In the genomic region with DNA sequence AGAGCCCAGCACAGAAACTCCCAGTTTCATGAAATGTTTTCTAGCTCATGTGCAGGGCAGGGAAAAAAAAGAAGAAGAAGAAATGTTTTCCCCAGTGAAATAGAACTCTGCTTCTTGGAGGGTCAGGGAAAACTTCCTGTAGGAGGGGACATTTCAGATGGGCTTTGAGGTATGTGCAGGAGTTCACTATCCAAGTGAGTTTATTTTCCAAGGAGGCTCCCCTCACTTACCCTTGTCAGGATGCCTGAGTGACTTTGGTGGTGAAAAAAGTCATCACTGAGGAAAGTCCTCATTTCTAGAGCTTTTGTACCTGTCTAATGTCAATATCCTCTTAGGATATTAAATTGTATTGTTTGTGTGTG, we compare ENCODE assay signal across 13 cellular contexts. TPM values are rescaled to one million over a fixed set of nuclear protein-coding genes. Genes with fewer than 3 reads are reported as not detected.
DNase-seq lines count a peak whose midpoint lies in the region; ATAC-seq, FAIRE-seq and TF ChIP-seq lines count a peak whose summit lies in the region.
"Had no signal": no experiment of that assay in that cellular context is flagged by ENCODE, and none has a peak within 500 bp of the region (broad histone marks: within the 10 kb centered on the region; RNA-seq: fewer than 3 reads in every experiment).

No MANE protein-coding gene starts in this region.

- no peak for TF ChIP-seq EP300 in HepG2 (IDR thresholded peaks at IDR 0.05; ENCODE audit: low read depth in 2 of 2, low read length in 2 of 2)
- no peak for TF ChIP-seq EP300 in HepG2 (CRISPR knock-in tag; IDR thresholded peaks at IDR 0.05; ENCODE audit: borderline replicate concordance)

- no peak for TF ChIP-seq POLR2A in HepG2 (IDR thresholded peaks at IDR 0.05; ENCODE audit: insufficient read depth in 1 of 2, low read depth in 2 of 2, low read length in 2 of 2)

- POLR2A ChIA-PET in HepG2 (lab: Yijun Ruan, JAX), result interaction anchor here (0.6 to 8.0 kb wide), 24 partner anchors 9 to 1199 kb away, joined by 3 to 278 read pairs (median 5); a partner anchor contains a TSS

- peaks cover 39% of the 10 kb centered on the region for H4K20me1 ChIP-seq in HepG2 (ENCODE audit: insufficient read depth, low read length)

- peaks cover 27% of the 10 kb centered on the region for H3K79me2 ChIP-seq in HepG2 (ENCODE audit: insufficient read depth, low read length)

- intact Hi-C loops in HepG2 (cut with micrococcal nuclease; ENCODE audit: unreplicated experiment), result loop anchor here (2.0 kb wide), 1 partner anchor 16 kb away; a partner anchor contains a TSS
- intact Hi-C loops in sciatic nerve (cut with DNase I), result no loop called here

- ATAC-seq in HepG2 (no peak), HG03378 (IDR thresholded peaks at IDR 0.05; ENCODE audit: unreplicated experiment) (no peak), sciatic nerve (no peak)
- ATAC-seq: activated CD8-positive, alpha-beta T cell treated with anti-CD3 and anti-CD28 coated beads, Interleukin-2, amount 10 ng/mL, durations not matched to agents 7 days and 5 days had no signal

- peak overlapping the region; percentile 64 for H3K4me2 ChIP-seq in HepG2 (ENCODE audit: low read depth, low read length)
- H3K4me2 ChIP-seq: smooth muscle cell had no signal

- BruUV-seq in HepG2 (replicated peaks; lab: Mats Ljungman, UMichigan), result no TSS peak

- no peak for DNase-seq in HL-60 (ENCODE audit: low read depth in 1 of 2, low spot score in 1 of 2)
- DNase-seq in adipocyte (ENCODE audit: low read depth), result no peak
- no peak for DNase-seq in HepG2 (ENCODE audit: low spot score)
- no peak for DNase-seq in amygdala (lab: John Stamatoyannopoulos, UW)
- DNase-seq in sciatic nerve (ENCODE audit: low spot score), result no peak
- DNase-seq: activated CD8-positive, alpha-beta T cell treated with anti-CD3 and anti-CD28 coated beads, Interleukin-2, amount 10 ng/mL, durations not matched to agents 7 days and 5 days; central memory CD4-positive, alpha-beta T cell; effector memory CD8-positive, alpha-beta T cell had no signal

- peaks cover 41% of the 10 kb centered on the region for H3K4me1 ChIP-seq in adipocyte (ENCODE audit: control insufficient read depth, insufficient read depth, low read length)
- H3K4me1 ChIP-seq in HepG2 (ENCODE audit: insufficient read depth, low read length), result peaks cover 80% of the 10 kb centered on the region
- no peaks in the 10 kb centered on the region for H3K4me1 ChIP-seq in thymus (ENCODE audit: control insufficient read depth, insufficient read depth, low read length)

- H3K27ac ChIP-seq in HL-60 (replicated peaks), result peak overlapping the region; percentile 37; the same call in 1 of the 2 replicates
- peak overlapping the region; percentile 90 for H3K27ac ChIP-seq in HepG2 (ENCODE audit: extremely low read length, insufficient read depth, low read length)
- H3K27ac ChIP-seq in thymus (ENCODE audit: low read depth), result peak overlapping the region; percentile 52
- H3K27ac ChIP-seq: thoracic aorta had no signal

- CTCF ChIA-PET in HepG2 (lab: Yijun Ruan, JAX; ENCODE audit: low intra/inter-chr PET ratio, low total read pairs), result interaction anchor here (0.6 kb wide), 1 partner anchor 236 kb away, joined by 5 read pairs; no protein-coding TSS in a partner anchor

- no peak for TF ChIP-seq CTCF in HL-60 (IDR thresholded peaks at IDR 0.05; ENCODE audit: insufficient read depth, low read length)
- no peak for TF ChIP-seq CTCF in HepG2 (CRISPR knock-in tag; IDR thresholded peaks at IDR 0.05)

- H3K36me3 ChIP-seq in adipocyte (ENCODE audit: control insufficient read depth, insufficient read depth, low read length, severe bottlenecking) (peaks cover 19% of the 10 kb centered on the region), HepG2 (replicated peaks in 1 of 2; ENCODE audit: control insufficient read depth in 1 of 2, insufficient read depth in 2 of 2, low read length in 2 of 2) (peaks cover 18 to 24% of the 10 kb centered on the region in 2 experiments), thymus (ENCODE audit: control insufficient read depth, insufficient read depth) (no peaks in the 10 kb centered on the region)
- H3K36me3 ChIP-seq: thoracic aorta had no signal

- no peak for FAIRE-seq in HepG2 (lab: Jason Lieb, UNC)

- H3K9me3 ChIP-seq in adipocyte (ENCODE audit: control insufficient read depth, low read length), result no peaks in the 10 kb centered on the region
- H3K9me3 ChIP-seq in HepG2 (ENCODE audit: low read length), result no peaks in the 10 kb centered on the region
- no peaks in the 10 kb centered on the region for H3K9me3 ChIP-seq in thymus (ENCODE audit: control insufficient read depth)
- H3K9me3 ChIP-seq: thoracic aorta had no signal

- no peak for TF ChIP-seq RAD21 in HepG2 (CRISPR knock-in tag; IDR thresholded peaks at IDR 0.05)

- H3K27me3 ChIP-seq in HL-60 (ENCODE audit: insufficient read depth, poor library complexity, severe bottlenecking) (no peaks in the 10 kb centered on the region), adipocyte (replicated peaks; ENCODE audit: control insufficient read depth, insufficient read depth, low read length) (no peaks in the 10 kb centered on the region), HepG2 (ENCODE audit: control insufficient read depth in 1 of 2, insufficient read depth in 2 of 2, low read length in 2 of 2) (peaks cover 0 to 7% of the 10 kb centered on the region in 2 experiments; a peak in 1 of 5 replicates), thymus (ENCODE audit: control insufficient read depth, insufficient read depth) (no peaks in the 10 kb centered on the region)

- H3K4me3 ChIP-seq in HL-60 (replicated peaks; ENCODE audit: insufficient read depth, low read length), result no peak overlapping the region
- peak overlapping the region; percentile 9 for H3K4me3 ChIP-seq in adipocyte (ENCODE audit: low read length)
- peak overlapping the region in 2 of 3 experiments; percentile 9 to 89; a peak in 3 of 6 replicates for H3K4me3 ChIP-seq in HepG2 (replicated peaks in 1 of 3; ENCODE audit: insufficient read depth in 1 of 3, low read depth in 2 of 3, low read length in 3 of 3)
- no peak overlapping the region for H3K4me3 ChIP-seq in thymus (ENCODE audit: low read length)
- H3K4me3 ChIP-seq: smooth muscle cell, thoracic aorta had no signal

- H3K9ac ChIP-seq in adipocyte (ENCODE audit: low read length) (peak overlapping the region; percentile 46), HepG2 (ENCODE audit: insufficient read depth, low read depth, low read length) (peak overlapping the region; percentile 64)

- in situ Hi-C loops in HepG2 (cut with HindIII; ENCODE audit: extremely low pct_ligation_motif_present, low pct_unique_long_range_greater_than_20kb), result no loop called here

- no peak overlapping the region for H2AFZ ChIP-seq in HepG2 (ENCODE audit: low read length)

RNA-seq across cellular contexts. Expression of a gene that starts 0.6 kb away (rescaled TPM):
- 700 and 1,455 TPM in 2 replicates for total RNA-seq in HepG2 (2016; rRNA removed; fragmentation: Illumina TruSeq; extraction: Trizol)
- 160 and 192 TPM in 2 replicates for total RNA-seq in HepG2 (2016; cell fraction: cytosol; rRNA removed; fragmentation: Illumina TruSeq; extraction: Trizol; ENCODE audit: low read depth)
- total RNA-seq in HepG2 (2016; cell fraction: insoluble cytoplasmic fraction; rRNA removed; fragmentation: Illumina TruSeq; extraction: Trizol), result 643 and 1,412 TPM in 2 replicates
- total RNA-seq in HepG2 (2016; cell fraction: membrane; rRNA removed; fragmentation: Illumina TruSeq; extraction: Trizol), result 268 and 291 TPM in 2 replicates
- 1,410 and 1,846 TPM in 2 replicates for total RNA-seq in HepG2 (2016; cell fraction: nucleus; rRNA removed; fragmentation: Illumina TruSeq; extraction: Trizol)
- polyA plus RNA-seq in HepG2 (2011; rRNA removed), result 6,272 and 9,798 TPM in 2 replicates
- polyA plus RNA-seq in HepG2 (2011; cell fraction: cytosol; rRNA removed), result 4,601 and 7,618 TPM in 2 replicates
- 6,023 and 6,891 TPM in 2 replicates for polyA plus RNA-seq in HepG2 (2011; cell fraction: nucleus; rRNA removed)
- polyA plus RNA-seq in HepG2 (2012), result 3,859 and 6,494 TPM in 2 replicates
- polyA plus RNA-seq in HepG2 (2016; cell fraction: cytosol; fragmentation: Illumina TruSeq; extraction: Trizol; ENCODE audit: low read depth), result 195 and 210 TPM in 2 replicates
- 903 and 1,023 TPM in 2 replicates for polyA plus RNA-seq in HepG2 (2016; cell fraction: insoluble cytoplasmic fraction; fragmentation: Illumina TruSeq; extraction: Trizol; ENCODE audit: low read depth)
- polyA plus RNA-seq in HepG2 (2016; cell fraction: membrane; fragmentation: Illumina TruSeq; extraction: Trizol; ENCODE audit: low read depth), result 286 and 340 TPM in 2 replicates
- polyA plus RNA-seq in HepG2 (2016; cell fraction: nucleus; fragmentation: Illumina TruSeq; extraction: Trizol; ENCODE audit: insufficient read depth, low read depth), result 3,631 and 3,793 TPM in 2 replicates
- polyA minus RNA-seq in HepG2 (2011; rRNA and poly(A)+ RNA removed; ENCODE audit: low replicate concordance), result 785 and 9,683 TPM in 2 replicates
- 2,000 and 4,520 TPM in 2 replicates for polyA minus RNA-seq in HepG2 (2011; cell fraction: cytosol; rRNA and poly(A)+ RNA removed)
- 1,680 and 2,385 TPM in 2 replicates for polyA minus RNA-seq in HepG2 (2011; cell fraction: nucleus; rRNA and poly(A)+ RNA removed)
- polyA plus RNA-seq in thymus, result 311 TPM
- total RNA-seq in sciatic nerve, result 971 TPM

RNA-seq across cellular contexts. Expression of a gene that starts 16.3 kb away (rescaled TPM):
- total RNA-seq in HepG2 (2016; rRNA removed; fragmentation: Illumina TruSeq; extraction: Trizol), result 24.1 and 36.4 TPM in 2 replicates
- total RNA-seq in HepG2 (2016; cell fraction: cytosol; rRNA removed; fragmentation: Illumina TruSeq; extraction: Trizol; ENCODE audit: low read depth), result 38.0 and 46.7 TPM in 2 replicates
- total RNA-seq in HepG2 (2016; cell fraction: insoluble cytoplasmic fraction; rRNA removed; fragmentation: Illumina TruSeq; extraction: Trizol), result 17.4 and 36.4 TPM in 2 replicates
- 50.7 and 59.0 TPM in 2 replicates for total RNA-seq in HepG2 (2016; cell fraction: membrane; rRNA removed; fragmentation: Illumina TruSeq; extraction: Trizol)
- total RNA-seq in HepG2 (2016; cell fraction: nucleus; rRNA removed; fragmentation: Illumina TruSeq; extraction: Trizol), result 28.9 and 37.5 TPM in 2 replicates
- polyA plus RNA-seq in HepG2 (2011; rRNA removed), result 63.0 and 69.7 TPM in 2 replicates
- 52.1 and 59.5 TPM in 2 replicates for polyA plus RNA-seq in HepG2 (2011; cell fraction: cytosol; rRNA removed)
- polyA plus RNA-seq in HepG2 (2011; cell fraction: nucleus; rRNA removed), result 207 and 243 TPM in 2 replicates
- polyA plus RNA-seq in HepG2 (2012), result 28.8 and 45.1 TPM in 2 replicates
- polyA plus RNA-seq in HepG2 (2016; cell fraction: cytosol; fragmentation: Illumina TruSeq; extraction: Trizol; ENCODE audit: low read depth), result 45.8 and 48.0 TPM in 2 replicates
- polyA plus RNA-seq in HepG2 (2016; cell fraction: insoluble cytoplasmic fraction; fragmentation: Illumina TruSeq; extraction: Trizol; ENCODE audit: low read depth), result 22.1 and 29.5 TPM in 2 replicates
- polyA plus RNA-seq in HepG2 (2016; cell fraction: membrane; fragmentation: Illumina TruSeq; extraction: Trizol; ENCODE audit: low read depth), result 52.9 and 59.3 TPM in 2 replicates
- 87.3 and 93.9 TPM in 2 replicates for polyA plus RNA-seq in HepG2 (2016; cell fraction: nucleus; fragmentation: Illumina TruSeq; extraction: Trizol; ENCODE audit: insufficient read depth, low read depth)
- polyA minus RNA-seq in HepG2 (2011; rRNA and poly(A)+ RNA removed; ENCODE audit: low replicate concordance), result 154 and 189 TPM in 2 replicates
- polyA minus RNA-seq in HepG2 (2011; cell fraction: cytosol; rRNA and poly(A)+ RNA removed), result 18.7 and 18.9 TPM in 2 replicates
- polyA minus RNA-seq in HepG2 (2011; cell fraction: nucleus; rRNA and poly(A)+ RNA removed), result 28.3 and 32.7 TPM in 2 replicates
- polyA plus RNA-seq in thymus, result 106 TPM
- 64.1 TPM for total RNA-seq in sciatic nerve

RNA-seq across cellular contexts. Expression of a gene that starts 18.4 kb away (rescaled TPM):
- total RNA-seq in HepG2 (2016; rRNA removed; fragmentation: Illumina TruSeq; extraction: Trizol) (24.1 and 32.5 TPM in 2 replicates), sciatic nerve (131 TPM)
- total RNA-seq in HepG2 (2016; cell fraction: cytosol; rRNA removed; fragmentation: Illumina TruSeq; extraction: Trizol; ENCODE audit: low read depth), result 14.5 and 17.4 TPM in 2 replicates
- 21.0 and 35.2 TPM in 2 replicates for total RNA-seq in HepG2 (2016; cell fraction: insoluble cytoplasmic fraction; rRNA removed; fragmentation: Illumina TruSeq; extraction: Trizol)
- total RNA-seq in HepG2 (2016; cell fraction: membrane; rRNA removed; fragmentation: Illumina TruSeq; extraction: Trizol), result 24.2 and 24.9 TPM in 2 replicates
- total RNA-seq in HepG2 (2016; cell fraction: nucleus; rRNA removed; fragmentation: Illumina TruSeq; extraction: Trizol), result 15.8 and 19.9 TPM in 2 replicates
- polyA plus RNA-seq in HepG2 (2011; rRNA removed) (33.2 and 39.4 TPM in 2 replicates), thymus (52.2 TPM)
- polyA plus RNA-seq in HepG2 (2011; cell fraction: cytosol; rRNA removed), result 27.2 and 31.9 TPM in 2 replicates
- polyA plus RNA-seq in HepG2 (2011; cell fraction: nucleus; rRNA removed), result 93.2 and 99.5 TPM in 2 replicates
- polyA plus RNA-seq in HepG2 (2012), result 45.5 and 60.4 TPM in 2 replicates
- polyA plus RNA-seq in HepG2 (2016; cell fraction: cytosol; fragmentation: Illumina TruSeq; extraction: Trizol; ENCODE audit: low read depth), result 20.7 and 22.0 TPM in 2 replicates
- 32.6 and 39.0 TPM in 2 replicates for polyA plus RNA-seq in HepG2 (2016; cell fraction: insoluble cytoplasmic fraction; fragmentation: Illumina TruSeq; extraction: Trizol; ENCODE audit: low read depth)
- polyA plus RNA-seq in HepG2 (2016; cell fraction: membrane; fragmentation: Illumina TruSeq; extraction: Trizol; ENCODE audit: low read depth), result 29.2 and 30.7 TPM in 2 replicates
- 79.8 and 91.2 TPM in 2 replicates for polyA plus RNA-seq in HepG2 (2016; cell fraction: nucleus; fragmentation: Illumina TruSeq; extraction: Trizol; ENCODE audit: insufficient read depth, low read depth)
- 17.1 and 24.3 TPM in 2 replicates for polyA minus RNA-seq in HepG2 (2011; rRNA and poly(A)+ RNA removed; ENCODE audit: low replicate concordance)
- 14.9 and 15.0 TPM in 2 replicates for polyA minus RNA-seq in HepG2 (2011; cell fraction: cytosol; rRNA and poly(A)+ RNA removed)
- 19.4 and 20.3 TPM in 2 replicates for polyA minus RNA-seq in HepG2 (2011; cell fraction: nucleus; rRNA and poly(A)+ RNA removed)

RNA-seq across cellular contexts. Expression of a gene that starts 46.1 kb away (rescaled TPM):
- total RNA-seq in HepG2 (2016; rRNA removed; fragmentation: Illumina TruSeq; extraction: Trizol) (0.60 and 1.0 TPM in 2 replicates), sciatic nerve (0.45 TPM)
- 0.61 and 1.1 TPM in 2 replicates for total RNA-seq in HepG2 (2016; cell fraction: cytosol; rRNA removed; fragmentation: Illumina TruSeq; extraction: Trizol; ENCODE audit: low read depth)
- 0.82 and 1.2 TPM in 2 replicates for total RNA-seq in HepG2 (2016; cell fraction: insoluble cytoplasmic fraction; rRNA removed; fragmentation: Illumina TruSeq; extraction: Trizol)
- 1.00 and 1.4 TPM in 2 replicates for total RNA-seq in HepG2 (2016; cell fraction: membrane; rRNA removed; fragmentation: Illumina TruSeq; extraction: Trizol)
- 0.81 and 1.2 TPM in 2 replicates for total RNA-seq in HepG2 (2016; cell fraction: nucleus; rRNA removed; fragmentation: Illumina TruSeq; extraction: Trizol)
- polyA plus RNA-seq in HepG2 (2011; rRNA removed) (1.8 and 2.2 TPM in 2 replicates), thymus (18.8 TPM)
- polyA plus RNA-seq in HepG2 (2011; cell fraction: cytosol; rRNA removed), result 0.97 and 1.7 TPM in 2 replicates
- 2.5 and 3.9 TPM in 2 replicates for polyA plus RNA-seq in HepG2 (2011; cell fraction: nucleus; rRNA removed)
- 1.7 and 1.9 TPM in 2 replicates for polyA plus RNA-seq in HepG2 (2012)
- polyA plus RNA-seq in HepG2 (2016; cell fraction: cytosol; fragmentation: Illumina TruSeq; extraction: Trizol; ENCODE audit: low read depth), result 0.81 and 0.84 TPM in 2 replicates
- 1.0 and 1.5 TPM in 2 replicates for polyA plus RNA-seq in HepG2 (2016; cell fraction: insoluble cytoplasmic fraction; fragmentation: Illumina TruSeq; extraction: Trizol; ENCODE audit: low read depth)
- 0.56 and 0.95 TPM in 2 replicates for polyA plus RNA-seq in HepG2 (2016; cell fraction: membrane; fragmentation: Illumina TruSeq; extraction: Trizol; ENCODE audit: low read depth)
- polyA plus RNA-seq in HepG2 (2016; cell fraction: nucleus; fragmentation: Illumina TruSeq; extraction: Trizol; ENCODE audit: insufficient read depth, low read depth), result 1.2 and 2.2 TPM in 2 replicates
- 2.2 and 18.7 TPM in 2 replicates for polyA minus RNA-seq in HepG2 (2011; rRNA and poly(A)+ RNA removed; ENCODE audit: low replicate concordance)
- 0.70 and 0.89 TPM in 2 replicates for polyA minus RNA-seq in HepG2 (2011; cell fraction: cytosol; rRNA and poly(A)+ RNA removed)
- 2.1 and 2.3 TPM in 2 replicates for polyA minus RNA-seq in HepG2 (2011; cell fraction: nucleus; rRNA and poly(A)+ RNA removed)
- total RNA-seq: H4 had no signal

RNA-seq across cellular contexts. Expression of a gene that starts 51.1 kb away (rescaled TPM):
- 0.17 and 0.49 TPM in 2 replicates for total RNA-seq in HepG2 (2016; rRNA removed; fragmentation: Illumina TruSeq; extraction: Trizol)
- total RNA-seq in HepG2 (2016; cell fraction: cytosol; rRNA removed; fragmentation: Illumina TruSeq; extraction: Trizol; ENCODE audit: low read depth), result 0.09 and 0.10 TPM in 2 replicates
- total RNA-seq in HepG2 (2016; cell fraction: insoluble cytoplasmic fraction; rRNA removed; fragmentation: Illumina TruSeq; extraction: Trizol), result 0.10 and 0.69 TPM in 2 replicates
- total RNA-seq in HepG2 (2016; cell fraction: membrane; rRNA removed; fragmentation: Illumina TruSeq; extraction: Trizol), result 0.10 and 0.15 TPM in 2 replicates
- total RNA-seq in HepG2 (2016; cell fraction: nucleus; rRNA removed; fragmentation: Illumina TruSeq; extraction: Trizol), result 0.88 and 1.2 TPM in 2 replicates
- 9.1 and 10.0 TPM in 2 replicates for polyA plus RNA-seq in HepG2 (2011; rRNA removed)
- polyA plus RNA-seq in HepG2 (2011; cell fraction: cytosol; rRNA removed), result 1.9 and 2.2 TPM in 2 replicates
- 37.9 and 38.9 TPM in 2 replicates for polyA plus RNA-seq in HepG2 (2011; cell fraction: nucleus; rRNA removed)
- 1.7 and 3.2 TPM in 2 replicates for polyA plus RNA-seq in HepG2 (2012)
- 0.03 and 0.10 TPM in 2 replicates for polyA plus RNA-seq in HepG2 (2016; cell fraction: cytosol; fragmentation: Illumina TruSeq; extraction: Trizol; ENCODE audit: low read depth)
- 0.17 TPM in 2 replicates for polyA plus RNA-seq in HepG2 (2016; cell fraction: insoluble cytoplasmic fraction; fragmentation: Illumina TruSeq; extraction: Trizol; ENCODE audit: low read depth)
- polyA plus RNA-seq in HepG2 (2016; cell fraction: membrane; fragmentation: Illumina TruSeq; extraction: Trizol; ENCODE audit: low read depth), result 0.11 and 0.23 TPM in 2 replicates
- 7.9 and 8.1 TPM in 2 replicates for polyA plus RNA-seq in HepG2 (2016; cell fraction: nucleus; fragmentation: Illumina TruSeq; extraction: Trizol; ENCODE audit: insufficient read depth, low read depth)
- polyA minus RNA-seq in HepG2 (2011; rRNA and poly(A)+ RNA removed; ENCODE audit: low replicate concordance), result 0.68 and 5.9 TPM in 2 replicates
- 0.30 and 0.70 TPM in 2 replicates for polyA minus RNA-seq in HepG2 (2011; cell fraction: cytosol; rRNA and poly(A)+ RNA removed)
- polyA minus RNA-seq in HepG2 (2011; cell fraction: nucleus; rRNA and poly(A)+ RNA removed), result 10.8 and 14.2 TPM in 2 replicates
- 8.9 TPM for polyA plus RNA-seq in thymus
- 9.8 TPM for total RNA-seq in sciatic nerve
- total RNA-seq: smooth muscle cell had no signal
- polyA plus RNA-seq: smooth muscle cell had no signal

Comparison
In these comparisons a context has a peak if more than half of its experiments do, and no peak if none do; other contexts are left out.
1. H3K27ac ChIP-seq: peak in every context shown above with its lines; median percentile 90 in HepG2; 52 in thymus; 37 in HL-60.
2. H3K4me3 ChIP-seq: peak in adipocyte (single experiment) and HepG2 (2 of 3); none in HL-60 (single experiment) and thymus (single experiment).